ENCODE assay signal across 14 cellular contexts in genomic region chr19:49799798-49800376, GRCh38. TPM values are rescaled to one million over a fixed set of nuclear protein-coding genes. Genes with fewer than 3 reads are reported as not detected.
DNase-seq lines count a peak whose midpoint lies in the region; ATAC-seq and TF ChIP-seq lines count a peak whose summit lies in the region.
"Had no signal": no experiment of that assay in that cellular context is flagged by ENCODE, and none has a peak within 500 bp of the region (broad histone marks: within the 10 kb centered on the region; RNA-seq: fewer than 3 reads in every experiment).

No MANE protein-coding gene starts in this region.

- POLR2A ChIA-PET in activated CD8-positive, alpha-beta T cell treated with anti-CD3 and anti-CD28 coated beads for 36 hours (lab: Charles Lee): no interaction called here
- POLR2A ChIA-PET in activated CD8-positive, alpha-beta T cell treated with anti-CD3 and anti-CD28 coated beads, Interleukin-2, amount 10 ng/mL, durations not matched to agents 7 days and 5 days (lab: Charles Lee): no interaction called here

- no peak overlapping the region for H3K27ac Mint-ChIP-seq in activated CD8-positive, alpha-beta T cell treated with anti-CD3 and anti-CD28 coated beads for 36 hours
- H3K27ac Mint-ChIP-seq in activated CD8-positive, alpha-beta T cell treated with anti-CD3 and anti-CD28 coated beads, Interleukin-2, amount 10 ng/mL, durations not matched to agents 7 days and 5 days: no peak overlapping the region
- H3K27ac Mint-ChIP-seq in stimulated activated effector memory CD8-positive, alpha-beta T cell treated with anti-CD3 and anti-CD28 coated beads, Interleukin-12 subunit alpha, Interleukin-12 subunit beta, amount 100 ng/mL, for 72 hours: no peak overlapping the region

- peaks cover 27% of the 10 kb centered on the region for H3K36me3 Mint-ChIP-seq in activated CD8-positive, alpha-beta T cell treated with anti-CD3 and anti-CD28 coated beads for 36 hours (ENCODE audit: low read depth)
- H3K36me3 Mint-ChIP-seq in activated CD8-positive, alpha-beta T cell treated with anti-CD3 and anti-CD28 coated beads, Interleukin-2, amount 10 ng/mL, durations not matched to agents 7 days and 5 days (ENCODE audit: low read depth): peaks cover 49% of the 10 kb centered on the region
- peaks cover 80% of the 10 kb centered on the region for H3K36me3 Mint-ChIP-seq in stimulated activated effector memory CD8-positive, alpha-beta T cell treated with anti-CD3 and anti-CD28 coated beads, Interleukin-12 subunit alpha, Interleukin-12 subunit beta, amount 100 ng/mL, for 72 hours

- H3K9me3 ChIP-seq in endocrine pancreas (ENCODE audit: control insufficient read depth, low read length): no peaks in the 10 kb centered on the region
- H3K9me3 ChIP-seq: body of pancreas had no signal

- H3K27me3 ChIP-seq in endocrine pancreas (ENCODE audit: control insufficient read depth, insufficient read depth, low read length): no peaks in the 10 kb centered on the region
- H3K27me3 ChIP-seq: body of pancreas had no signal

- no peaks in the 10 kb centered on the region for H3K4me1 Mint-ChIP-seq in activated CD8-positive, alpha-beta T cell treated with anti-CD3 and anti-CD28 coated beads for 36 hours (ENCODE audit: low read depth)
- H3K4me1 Mint-ChIP-seq in activated CD8-positive, alpha-beta T cell treated with anti-CD3 and anti-CD28 coated beads, Interleukin-2, amount 10 ng/mL, durations not matched to agents 7 days and 5 days (ENCODE audit: low read depth): no peaks in the 10 kb centered on the region
- H3K4me1 Mint-ChIP-seq in stimulated activated effector memory CD8-positive, alpha-beta T cell treated with anti-CD3 and anti-CD28 coated beads, Interleukin-12 subunit alpha, Interleukin-12 subunit beta, amount 100 ng/mL, for 72 hours: no peaks in the 10 kb centered on the region

- H3K4me3 ChIP-seq in endocrine pancreas (ENCODE audit: control insufficient read depth, insufficient read depth, low read length): no peak overlapping the region
- H3K4me3 ChIP-seq: body of pancreas had no signal

- CTCF ChIA-PET in activated CD8-positive, alpha-beta T cell treated with anti-CD3 and anti-CD28 coated beads for 36 hours (lab: Charles Lee): no interaction called here
- CTCF ChIA-PET in activated CD8-positive, alpha-beta T cell treated with anti-CD3 and anti-CD28 coated beads, Interleukin-2, amount 10 ng/mL, durations not matched to agents 7 days and 5 days (lab: Charles Lee): no interaction called here

- H3K36me3 ChIP-seq in endocrine pancreas (ENCODE audit: control insufficient read depth, insufficient read depth, low read length): peaks cover 4% of the 10 kb centered on the region

- H3K9me3 Mint-ChIP-seq in activated CD8-positive, alpha-beta T cell treated with anti-CD3 and anti-CD28 coated beads for 36 hours: no peaks in the 10 kb centered on the region
- H3K9me3 Mint-ChIP-seq in activated CD8-positive, alpha-beta T cell treated with anti-CD3 and anti-CD28 coated beads, Interleukin-2, amount 10 ng/mL, durations not matched to agents 7 days and 5 days (ENCODE audit: insufficient read depth): no peaks in the 10 kb centered on the region
- no peaks in the 10 kb centered on the region for H3K9me3 Mint-ChIP-seq in stimulated activated effector memory CD8-positive, alpha-beta T cell treated with anti-CD3 and anti-CD28 coated beads, Interleukin-12 subunit alpha, Interleukin-12 subunit beta, amount 100 ng/mL, for 72 hours

- no peaks in the 10 kb centered on the region for H3K4me1 ChIP-seq in endocrine pancreas (ENCODE audit: control insufficient read depth, insufficient read depth, low read length)
- H3K4me1 ChIP-seq: body of pancreas had no signal

- intact Hi-C loops in activated CD8-positive, alpha-beta T cell treated with anti-CD3 and anti-CD28 coated beads for 36 hours (cut with micrococcal nuclease): no loop called here

- TF ChIP-seq CTCF in activated CD8-positive, alpha-beta T cell treated with anti-CD3 and anti-CD28 coated beads for 36 hours (IDR thresholded peaks at IDR 0.05): peak; percentile 26

- DNase-seq in activated CD8-positive, alpha-beta T cell treated with anti-CD3 and anti-CD28 coated beads for 36 hours: peak; percentile 31
- DNase-seq in activated CD8-positive, alpha-beta T cell treated with anti-CD3 and anti-CD28 coated beads, Interleukin-2, amount 10 ng/mL, durations not matched to agents 7 days and 5 days: no peak
- DNase-seq in HuH-7 (ENCODE audit: low spot score) (peak; percentile 54), SHP77 (lab: John Stamatoyannopoulos, UW) (no peak), activated gamma-delta T cell treated with Interleukin-2 at 50 U/mL for 16 hours (no peak)
- DNase-seq in stimulated activated effector memory CD8-positive, alpha-beta T cell treated with anti-CD3 and anti-CD28 coated beads, Interleukin-12 subunit alpha, Interleukin-12 subunit beta, amount 100 ng/mL, for 72 hours (ENCODE audit: low spot score in 2 of 2): no peak
- DNase-seq: body of pancreas, mesenchymal stem cell, NCI-H1105 treated with DMSO at 0.1 percent for 48 hours, SHP77 treated with DMSO at 0.1 percent for 48 hours had no signal

- H3K27me3 Mint-ChIP-seq in activated CD8-positive, alpha-beta T cell treated with anti-CD3 and anti-CD28 coated beads for 36 hours: no peaks in the 10 kb centered on the region
- no peaks in the 10 kb centered on the region for H3K27me3 Mint-ChIP-seq in activated CD8-positive, alpha-beta T cell treated with anti-CD3 and anti-CD28 coated beads, Interleukin-2, amount 10 ng/mL, durations not matched to agents 7 days and 5 days (ENCODE audit: low read depth)

- H3K9ac ChIP-seq in endocrine pancreas (ENCODE audit: control insufficient read depth, insufficient read depth, low read length): peak overlapping the region; percentile 23
- H3K9ac ChIP-seq: parathyroid adenoma had no signal

- no peak for ATAC-seq in activated CD8-positive, alpha-beta T cell treated with anti-CD3 and anti-CD28 coated beads for 36 hours
- no peak for ATAC-seq in activated CD8-positive, alpha-beta T cell treated with anti-CD3 and anti-CD28 coated beads, Interleukin-2, amount 10 ng/mL, durations not matched to agents 7 days and 5 days
- peak; percentile 18 for ATAC-seq in stimulated activated effector memory CD8-positive, alpha-beta T cell treated with anti-CD3 and anti-CD28 coated beads, Interleukin-12 subunit alpha, Interleukin-12 subunit beta, amount 100 ng/mL, for 72 hours
- no peak for ATAC-seq in GM18498 (IDR thresholded peaks at IDR 0.05; ENCODE audit: unreplicated experiment)
- ATAC-seq: body of pancreas had no signal

- no peak overlapping the region for H3K4me3 Mint-ChIP-seq in activated CD8-positive, alpha-beta T cell treated with anti-CD3 and anti-CD28 coated beads for 36 hours
- no peak overlapping the region for H3K4me3 Mint-ChIP-seq in activated CD8-positive, alpha-beta T cell treated with anti-CD3 and anti-CD28 coated beads, Interleukin-2, amount 10 ng/mL, durations not matched to agents 7 days and 5 days
- H3K4me3 Mint-ChIP-seq in stimulated activated effector memory CD8-positive, alpha-beta T cell treated with anti-CD3 and anti-CD28 coated beads, Interleukin-12 subunit alpha, Interleukin-12 subunit beta, amount 100 ng/mL, for 72 hours: no peak overlapping the region

RNA-seq across cellular contexts. Expression of gene FUZ, which starts 13.2 kb away (rescaled TPM):
- total RNA-seq in activated CD8-positive, alpha-beta T cell treated with anti-CD3 and anti-CD28 coated beads for 36 hours: 10 to 100 TPM; 23.5 to 24.1 TPM
- total RNA-seq in activated CD8-positive, alpha-beta T cell treated with anti-CD3 and anti-CD28 coated beads, Interleukin-2, amount 10 ng/mL, durations not matched to agents 7 days and 5 days: 10 to 100 TPM; 23.1 to 24.2 TPM

RNA-seq across cellular contexts. Expression of gene MED25, which starts 18.2 kb away (rescaled TPM):
- 10 to 100 TPM; 35.7 to 38.7 TPM for total RNA-seq in activated CD8-positive, alpha-beta T cell treated with anti-CD3 and anti-CD28 coated beads for 36 hours
- 10 to 100 TPM; 59.9 to 62.2 TPM for total RNA-seq in activated CD8-positive, alpha-beta T cell treated with anti-CD3 and anti-CD28 coated beads, Interleukin-2, amount 10 ng/mL, durations not matched to agents 7 days and 5 days

RNA-seq across cellular contexts. Expression of gene AP2A1, which starts 33.1 kb away (rescaled TPM):
- 10 to 100 TPM; 83.4 to 84.5 TPM for total RNA-seq in activated CD8-positive, alpha-beta T cell treated with anti-CD3 and anti-CD28 coated beads for 36 hours
- 10 to 100 TPM; 88.1 to 96.4 TPM for total RNA-seq in activated CD8-positive, alpha-beta T cell treated with anti-CD3 and anti-CD28 coated beads, Interleukin-2, amount 10 ng/mL, durations not matched to agents 7 days and 5 days

RNA-seq across cellular contexts. Expression of gene TSKS, which starts 36.8 kb away (rescaled TPM):
- total RNA-seq in activated CD8-positive, alpha-beta T cell treated with anti-CD3 and anti-CD28 coated beads for 36 hours: under 1 TPM; 0.50 to 0.81 TPM
- 1 to 10 TPM; 1.1 to 1.5 TPM for total RNA-seq in activated CD8-positive, alpha-beta T cell treated with anti-CD3 and anti-CD28 coated beads, Interleukin-2, amount 10 ng/mL, durations not matched to agents 7 days and 5 days
- total RNA-seq: HT-29 had no signal

RNA-seq across cellular contexts. Expression of gene PTOV1, which starts 51.1 kb away (rescaled TPM):
- total RNA-seq in activated CD8-positive, alpha-beta T cell treated with anti-CD3 and anti-CD28 coated beads for 36 hours: 10 to 100 TPM; 87.4 to 88.5 TPM
- total RNA-seq in activated CD8-positive, alpha-beta T cell treated with anti-CD3 and anti-CD28 coated beads, Interleukin-2, amount 10 ng/mL, durations not matched to agents 7 days and 5 days: 10 to 100 TPM; 78.8 to 94.3 TPM

Comparison
In these comparisons a context has a peak if more than half of its experiments do, and no peak if none do; other contexts are left out.
1. DNase-seq: peak in activated CD8-positive, alpha-beta T cell treated with anti-CD3 and anti-CD28 coated beads for 36 hours (single experiment) and HuH-7 (single experiment); none in activated CD8-positive, alpha-beta T cell treated with anti-CD3 and anti-CD28 coated beads, Interleukin-2, amount 10 ng/mL, durations not matched to agents 7 days and 5 days (single experiment), stimulated activated effector memory CD8-positive, alpha-beta T cell treated with anti-CD3 and anti-CD28 coated beads, Interleukin-12 subunit alpha, Interleukin-12 subunit beta, amount 100 ng/mL, for 72 hours (0 of 2), SHP77 (0 of 2) and activated gamma-delta T cell treated with Interleukin-2 at 50 U/mL for 16 hours (single experiment).